In the genomic region with DNA sequence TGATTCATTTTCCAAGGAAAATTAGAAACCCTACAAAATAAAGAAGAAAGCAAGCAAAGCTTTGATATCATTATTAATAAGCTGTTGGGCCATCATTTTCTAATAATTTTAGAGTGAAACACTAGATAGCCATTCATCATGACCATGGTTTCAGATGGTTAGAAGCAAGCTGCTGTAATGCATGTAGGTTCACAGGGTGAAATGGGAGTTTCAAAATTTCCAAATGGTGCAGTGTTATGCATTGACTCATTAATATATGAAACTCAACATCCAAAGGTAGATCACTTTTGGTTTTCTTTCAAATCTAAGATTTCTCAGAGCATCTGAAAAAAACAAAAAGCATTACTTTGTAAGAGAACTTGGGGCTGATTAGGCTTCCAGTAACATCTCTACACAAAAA, we compare ENCODE assay signal across 28 cellular contexts.
"Had no signal": no experiment of that assay in that cellular context is flagged by ENCODE, and none has a peak within 500 bp of the region (broad histone marks: within the 10 kb centered on the region; RNA-seq: fewer than 3 reads in every experiment).

No MANE protein-coding gene starts in this region.

- H3K36me3 ChIP-seq: left lung, lower lobe of right lung, pancreas, prostate gland, sigmoid colon, spleen, tibial nerve, uterus had no signal

- H3K27me3 ChIP-seq: left lung, pancreas, sigmoid colon, spleen, tibial nerve, uterus had no signal

- H3K4me3 ChIP-seq: left lung, lower lobe of right lung, pancreas, prostate gland, sigmoid colon, spleen, tibial nerve, uterus had no signal

- H3K9me3 ChIP-seq: left lung, lower lobe of right lung, pancreas, prostate gland, sigmoid colon, spleen, tibial nerve, uterus had no signal

- H3K36me3 Mint-ChIP-seq: type B pancreatic cell had no signal

- ATAC-seq: left colon; left lung; lower lobe of right lung; naive thymus-derived CD8-positive, alpha-beta T cell; pancreas; right cardiac atrium; stimulated activated memory B cell treated with anti-CD40 and anti-IgM and Interleukin-4, amounts not matched to agents 10 μg/mL and 1 μg/mL and 100 μg/mL, for 72 hours; stimulated activated naive CD8-positive, alpha-beta T cell treated with anti-CD3 and anti-CD28 coated beads, Interleukin-15, amount 100 ng/mL, for 72 hours had no signal

- H3K9me3 Mint-ChIP-seq: immature natural killer cell; naive thymus-derived CD8-positive, alpha-beta T cell; nephron; neural crest cell; stimulated activated naive CD8-positive, alpha-beta T cell treated with anti-CD3 and anti-CD28 coated beads, Interleukin-15, amount 100 ng/mL, for 72 hours had no signal

- FAIRE-seq: islet of Langerhans, kidney, pancreas, small intestine had no signal

- DNase-seq: immature natural killer cell; kidney; left colon; left lung; lower lobe of right lung; mammary epithelial cell; mesenchymal stem cell; naive thymus-derived CD8-positive, alpha-beta T cell; nucleus accumbens; pancreas; posterior cingulate gyrus; retina; right cardiac atrium; sigmoid colon; small intestine; spleen; stimulated activated CD4-positive, alpha-beta T cell treated with anti-CD3 and anti-CD28 coated beads, Interleukin-4, amount 100 ng/mL, for 24 hours; stimulated activated naive CD4-positive, alpha-beta T cell treated with Interleukin-2 at 50 U/mL for 16 hours; stimulated activated naive CD8-positive, alpha-beta T cell treated with anti-CD3 and anti-CD28 coated beads, Interleukin-15, amount 100 ng/mL, for 72 hours; substantia nigra; uterus had no signal

- H3K27me3 Mint-ChIP-seq: naive thymus-derived CD8-positive, alpha-beta T cell; stimulated activated memory B cell treated with anti-CD40 and anti-IgM and Interleukin-4, amounts not matched to agents 10 μg/mL and 1 μg/mL and 100 μg/mL, for 72 hours; stimulated activated naive CD8-positive, alpha-beta T cell treated with anti-CD3 and anti-CD28 coated beads, Interleukin-15, amount 100 ng/mL, for 72 hours; type B pancreatic cell had no signal

- H3K27ac ChIP-seq: left lung, lower lobe of right lung, pancreas, prostate gland, sigmoid colon, spleen, tibial nerve, uterus had no signal

- H3K27ac Mint-ChIP-seq: immature natural killer cell; naive thymus-derived CD8-positive, alpha-beta T cell; nephron; stimulated activated naive CD8-positive, alpha-beta T cell treated with anti-CD3 and anti-CD28 coated beads, Interleukin-15, amount 100 ng/mL, for 72 hours; type B pancreatic cell had no signal

- H3K4me1 ChIP-seq: left lung, lower lobe of right lung, prostate gland, spleen, tibial nerve, uterus had no signal

- H3K4me1 Mint-ChIP-seq: immature natural killer cell, nephron had no signal

- H3K4me3 Mint-ChIP-seq: immature natural killer cell; naive thymus-derived CD8-positive, alpha-beta T cell; nephron; neural crest cell; stimulated activated memory B cell treated with anti-CD40 and anti-IgM and Interleukin-4, amounts not matched to agents 10 μg/mL and 1 μg/mL and 100 μg/mL, for 72 hours; stimulated activated naive CD8-positive, alpha-beta T cell treated with anti-CD3 and anti-CD28 coated beads, Interleukin-15, amount 100 ng/mL, for 72 hours; type B pancreatic cell had no signal
